Comparison of ENCODE assay signal across 15 cellular contexts in the genomic region with DNA sequence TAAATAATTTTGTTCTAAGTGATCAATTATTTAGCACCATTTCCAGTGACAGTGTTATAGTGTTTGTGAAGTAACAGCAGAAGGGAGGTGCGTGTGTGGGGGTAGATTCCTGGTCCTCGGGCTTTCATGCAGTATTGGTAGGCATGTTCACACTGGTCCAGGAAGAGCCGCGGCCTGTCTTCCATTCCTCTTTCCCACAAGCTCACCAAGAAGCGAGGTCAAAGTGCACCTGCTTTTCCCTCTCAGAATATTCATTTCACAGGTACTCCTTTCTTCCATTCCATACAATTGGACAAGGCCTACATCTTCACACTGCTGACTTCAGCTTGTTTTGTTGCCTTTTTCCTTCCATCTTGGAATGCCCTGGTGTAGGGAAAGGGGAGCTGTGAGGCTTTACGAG.
A peak's percentile ranks its signal among the peaks of the same experiment; 100 is the strongest.
DNase-seq lines count a peak whose midpoint lies in the region; ATAC-seq and TF ChIP-seq lines count a peak whose summit lies in the region.
"Had no signal": no experiment of that assay in that cellular context is flagged by ENCODE, and none has a peak within 500 bp of the region (broad histone marks: within the 10 kb centered on the region; RNA-seq: fewer than 3 reads in every experiment).

No MANE protein-coding gene starts in this region.

- TF ChIP-seq CTCF in RWPE2 (IDR thresholded peaks at IDR 0.05; ENCODE audit: poor library complexity, severe bottlenecking), result no peak

- no peak overlapping the region for H2BK5ac ChIP-seq in mesenchymal stem cell (ENCODE audit: low read depth, low read length, poor library complexity, severe bottlenecking)

- H3K14ac ChIP-seq in mesenchymal stem cell (ENCODE audit: low read length in 2 of 2), result no peak overlapping the region

- H2AFZ ChIP-seq in mesenchymal stem cell (ENCODE audit: low read depth, low read length), result no peak overlapping the region

- no peaks in the 10 kb centered on the region for H3K79me1 ChIP-seq in mesenchymal stem cell (replicated peaks; ENCODE audit: low read length, poor library complexity, severe bottlenecking)

- H3K4ac ChIP-seq in mesenchymal stem cell (ENCODE audit: low read depth in 1 of 2, low read length in 2 of 2), result no peak overlapping the region

- H3K23ac ChIP-seq in mesenchymal stem cell (ENCODE audit: low read length in 2 of 2), result no peak overlapping the region

- H3K9me3 ChIP-seq in RWPE2 (ENCODE audit: severe bottlenecking) (no peaks in the 10 kb centered on the region), mesenchymal stem cell (ENCODE audit: control insufficient read depth, low read length) (no peaks in the 10 kb centered on the region)
- H3K9me3 ChIP-seq: HAP-1 had no signal

- H3K4me1 ChIP-seq in RWPE2 (ENCODE audit: insufficient read depth, poor library complexity, severe bottlenecking) (peaks cover 7% of the 10 kb centered on the region), mesenchymal stem cell (ENCODE audit: control insufficient read depth, insufficient read depth, low read depth, low read length) (peaks cover 3% of the 10 kb centered on the region)
- H3K4me1 ChIP-seq: HAP-1 had no signal

- 90% methylated on average over 6 of the region's 6 CpGs for whole genome bisulfite sequencing in mesenchymal stem cell

- H3K4me2 ChIP-seq in mesenchymal stem cell (ENCODE audit: low read length, poor library complexity, severe bottlenecking), result no peak overlapping the region
- H3K4me2 ChIP-seq: BLaER1 treated with 17β-estradiol and CSF1 and Interleukin-3, amounts not matched to agents 10 nM and 100 nM had no signal

- H3K18ac ChIP-seq in mesenchymal stem cell (ENCODE audit: low read depth in 1 of 2, low read length in 2 of 2), result no peak overlapping the region

- no peak overlapping the region for H3K4me3 ChIP-seq in RWPE2 (ENCODE audit: severe bottlenecking)
- no peak overlapping the region for H3K4me3 ChIP-seq in mesenchymal stem cell (ENCODE audit: insufficient read depth in 1 of 2, low read depth in 1 of 2, low read length in 2 of 2)
- H3K4me3 ChIP-seq: BLaER1 treated with 17β-estradiol and CSF1 and Interleukin-3, amounts not matched to agents 10 nM and 100 nM; GM12878; HAP-1 had no signal

- H4K91ac ChIP-seq in mesenchymal stem cell (ENCODE audit: low read length), result no peak overlapping the region

- no peak overlapping the region for H2BK15ac ChIP-seq in mesenchymal stem cell (ENCODE audit: low read depth, poor library complexity, severe bottlenecking)

- H3K9ac ChIP-seq in mesenchymal stem cell (ENCODE audit: low read length), result peak overlapping the region; percentile 69
- H3K9ac ChIP-seq: BLaER1 treated with 17β-estradiol and CSF1 and Interleukin-3, amounts not matched to agents 10 nM and 100 nM had no signal

- ATAC-seq in RWPE2 (ENCODE audit: low read depth) (peak; percentile 50), HG03460 (IDR thresholded peaks at IDR 0.05; ENCODE audit: unreplicated experiment) (no peak)
- ATAC-seq: CD8-positive, alpha-beta T cell; GM12878; HepG2 had no signal

- H2AK5ac ChIP-seq in mesenchymal stem cell (ENCODE audit: low read length, severe bottlenecking), result no peak overlapping the region

- no peaks in the 10 kb centered on the region for H3K36me3 ChIP-seq in RWPE2 (ENCODE audit: low read depth)
- H3K36me3 ChIP-seq in mesenchymal stem cell (ENCODE audit: control insufficient read depth in 1 of 2, insufficient read depth in 2 of 2, low read depth in 1 of 2, low read length in 2 of 2), result no peaks in the 10 kb centered on the region
- H3K36me3 ChIP-seq: BLaER1 treated with 17β-estradiol and CSF1 and Interleukin-3, amounts not matched to agents 10 nM and 100 nM; HAP-1 had no signal

- H3K27me3 ChIP-seq in RWPE2 (ENCODE audit: insufficient read depth, poor library complexity, severe bottlenecking), result no peaks in the 10 kb centered on the region
- no peaks in the 10 kb centered on the region for H3K27me3 ChIP-seq in mesenchymal stem cell (ENCODE audit: control insufficient read depth in 1 of 2, insufficient read depth in 1 of 2, low read length in 2 of 2)
- H3K27me3 ChIP-seq: BLaER1 treated with 17β-estradiol and CSF1 and Interleukin-3, amounts not matched to agents 10 nM and 100 nM had no signal

- no peak overlapping the region for H2BK12ac ChIP-seq in mesenchymal stem cell (ENCODE audit: low read length in 2 of 2)

- DNase-seq in HT1080 (ENCODE audit: low read depth), result peak; percentile 7
- DNase-seq in RWPE2 (ENCODE audit: low spot score), result no peak
- DNase-seq in epithelial cell of prostate (ENCODE audit: low read depth, low spot score), result peak; percentile 72
- DNase-seq in mesenchymal stem cell, result no peak
- no peak for DNase-seq in NK-92 treated with Interleukin-12 subunit alpha and Interleukin-12 subunit beta, amount 100 ng/mL, for 24 hours (lab: John Stamatoyannopoulos, UW)
- no peak for DNase-seq in SW 1271 (lab: John Stamatoyannopoulos, UW)
- DNase-seq: Calu3; CD8-positive, alpha-beta T cell; DMS79 treated with DMSO at 0.1 percent for 48 hours had no signal

- H2BK120ac ChIP-seq in mesenchymal stem cell (ENCODE audit: low read depth, low read length), result no peak overlapping the region

- H3K27ac ChIP-seq in RWPE2 (ENCODE audit: poor library complexity, severe bottlenecking) (peak overlapping the region; percentile 53), epithelial cell of prostate (peak overlapping the region; percentile 44), mesenchymal stem cell (ENCODE audit: low read length, poor library complexity, severe bottlenecking) (no peak overlapping the region)
- H3K27ac ChIP-seq: BLaER1 treated with 17β-estradiol and CSF1 and Interleukin-3, amounts not matched to agents 10 nM and 100 nM; HL-60 had no signal

- H4K8ac ChIP-seq in mesenchymal stem cell (ENCODE audit: low read length), result no peak overlapping the region

Comparison
In these comparisons a context has a peak if more than half of its experiments do, and no peak if none do; other contexts are left out.
1. DNase-seq: peak in HT1080 (single experiment) and epithelial cell of prostate (single experiment); none in RWPE2 (single experiment), mesenchymal stem cell (single experiment), NK-92 treated with Interleukin-12 subunit alpha and Interleukin-12 subunit beta, amount 100 ng/mL, for 24 hours (single experiment) and SW 1271 (0 of 2).